Comparison of ENCODE assay signal across 33 cellular contexts in genomic region chr16:80962879-80963278, GRCh38. TPM values are rescaled to one million over a fixed set of nuclear protein-coding genes. Genes with fewer than 3 reads are reported as not detected.
A peak's percentile ranks its signal among the peaks of the same experiment; 100 is the strongest.
DNase-seq lines count a peak whose midpoint lies in the region; ATAC-seq, FAIRE-seq and TF ChIP-seq lines count a peak whose summit lies in the region.
"Had no signal": no experiment of that assay in that cellular context is flagged by ENCODE, and none has a peak within 500 bp of the region (broad histone marks: within the 10 kb centered on the region; RNA-seq: fewer than 3 reads in every experiment).

No MANE protein-coding gene starts in this region.

- H3K4me2 ChIP-seq in HepG2 (ENCODE audit: low read depth, low read length) (no peak overlapping the region), K562 (ENCODE audit: insufficient read depth, low read length) (no peak overlapping the region)
- H3K4me2 ChIP-seq: A549; BLaER1; BLaER1 treated with 17β-estradiol and CSF1 and Interleukin-3, amounts not matched to agents 10 nM and 100 nM had no signal

- H3K4me3 ChIP-seq in HepG2 (replicated peaks in 1 of 3; ENCODE audit: insufficient read depth in 1 of 3, low read depth in 2 of 3, low read length in 3 of 3) (no peak overlapping the region), right lobe of liver (no peak overlapping the region), K562 (no peak overlapping the region)
- H3K4me3 ChIP-seq: A549; BLaER1; BLaER1 treated with 17β-estradiol and CSF1 and Interleukin-3, amounts not matched to agents 10 nM and 100 nM had no signal

- H2AFZ ChIP-seq in HepG2 (ENCODE audit: low read length) (no peak overlapping the region), K562 (ENCODE audit: low read depth, low read length) (no peak overlapping the region)

- no peak for DNase-seq in HepG2 (ENCODE audit: low spot score)
- DNase-seq in right lobe of liver: no peak
- DNase-seq in K562 (ENCODE audit: extremely low read depth in 1 of 4, low spot score in 3 of 4): no peak
- DNase-seq in foreskin melanocyte: peak; percentile 11
- DNase-seq: 8988T; ACHN; AML-193; BE2C; C1 segment of cervical spinal cord; Caco-2; Calu3; CD4-positive, alpha-beta memory T cell; CD4-positive, alpha-beta T cell; CD4-positive, CD25-positive, alpha-beta regulatory T cell; CD8-positive, alpha-beta memory T cell; CD8-positive, alpha-beta T cell; COR-L47; DMS 273 treated with DMSO at 0.1 percent for 48 hours; DMS153; DMS53; DMS79; DMS79 treated with DMSO at 0.1 percent for 48 hours; DND-41; EL had no signal

- no peak overlapping the region for H3K9ac ChIP-seq in HepG2 (ENCODE audit: insufficient read depth, low read depth, low read length)
- no peak overlapping the region for H3K9ac ChIP-seq in K562 (ENCODE audit: insufficient read depth in 1 of 2, low read depth in 2 of 2, low read length in 2 of 2)
- H3K9ac ChIP-seq: BLaER1; BLaER1 treated with 17β-estradiol and CSF1 and Interleukin-3, amounts not matched to agents 10 nM and 100 nM had no signal

- no peaks in the 10 kb centered on the region for H3K9me1 ChIP-seq in K562 (ENCODE audit: control insufficient read depth, insufficient read depth, low read length)

- TF ChIP-seq CTCF in HepG2 (CRISPR knock-in tag; IDR thresholded peaks at IDR 0.05) (no peak), right lobe of liver (IDR thresholded peaks at IDR 0.05) (no peak), K562 (IDR thresholded peaks at IDR 0.05 in 2 of 3, conservative IDR thresholded peaks at IDR 0.05 in 1 of 3; ENCODE audit: insufficient read depth in 2 of 3, low read depth in 1 of 3, low read length in 3 of 3) (no peak)

- in situ Hi-C loops in HepG2 (cut with HindIII; ENCODE audit: extremely low pct_ligation_motif_present, low pct_unique_long_range_greater_than_20kb): no loop called here
- in situ Hi-C loops in K562 (cut with MboI): no loop called here

- no peaks in the 10 kb centered on the region for H3K4me1 ChIP-seq in HepG2 (ENCODE audit: insufficient read depth, low read length)
- no peaks in the 10 kb centered on the region for H3K4me1 ChIP-seq in right lobe of liver
- no peaks in the 10 kb centered on the region for H3K4me1 ChIP-seq in K562 (replicated peaks in 1 of 2; ENCODE audit: control insufficient read depth in 2 of 2, insufficient read depth in 2 of 2, low read length in 2 of 2)
- H3K4me1 ChIP-seq: A549; BE2C; BLaER1; BLaER1 treated with 17β-estradiol and CSF1 and Interleukin-3, amounts not matched to agents 10 nM and 100 nM; Caco-2 had no signal

- H3K27me3 ChIP-seq in HepG2 (ENCODE audit: control insufficient read depth in 1 of 2, insufficient read depth in 2 of 2, low read length in 2 of 2): no peaks in the 10 kb centered on the region
- no peaks in the 10 kb centered on the region for H3K27me3 ChIP-seq in right lobe of liver
- no peaks in the 10 kb centered on the region for H3K27me3 ChIP-seq in K562 (ENCODE audit: control insufficient read depth in 2 of 2, insufficient read depth in 2 of 2, low read length in 2 of 2)
- H3K27me3 ChIP-seq: BE2C; BLaER1; BLaER1 treated with 17β-estradiol and CSF1 and Interleukin-3, amounts not matched to agents 10 nM and 100 nM had no signal

- BruUV-seq in HepG2 (replicated peaks; lab: Mats Ljungman, UMichigan) (no TSS peak), K562 (replicated peaks; lab: Mats Ljungman, UMichigan) (no TSS peak)

- H3K79me2 ChIP-seq in HepG2 (ENCODE audit: insufficient read depth, low read length) (no peaks in the 10 kb centered on the region), K562 (ENCODE audit: control insufficient read depth, insufficient read depth, low read length) (no peaks in the 10 kb centered on the region)

- H4K20me1 ChIP-seq in HepG2 (ENCODE audit: insufficient read depth, low read length) (no peaks in the 10 kb centered on the region), K562 (replicated peaks; ENCODE audit: control insufficient read depth, insufficient read depth, low read length) (no peaks in the 10 kb centered on the region)
- H4K20me1 ChIP-seq: BLaER1; BLaER1 treated with 17β-estradiol and CSF1 and Interleukin-3, amounts not matched to agents 10 nM and 100 nM had no signal

- FAIRE-seq in HepG2 (lab: Jason Lieb, UNC) (no peak), K562 (lab: Jason Lieb, UNC) (no peak)
- FAIRE-seq: A204.1, A549, D721Med had no signal

- H3K9me3 ChIP-seq in HepG2 (ENCODE audit: low read length) (peaks cover 14% of the 10 kb centered on the region), right lobe of liver (no peaks in the 10 kb centered on the region), K562 (replicated peaks; ENCODE audit: control insufficient read depth, insufficient read depth, low read depth, low read length) (peaks cover 3% of the 10 kb centered on the region; the same call in 1 of the 2 replicates)

- TF ChIP-seq POLR2A in HepG2 (IDR thresholded peaks at IDR 0.05; ENCODE audit: insufficient read depth in 1 of 2, low read depth in 2 of 2, low read length in 2 of 2): no peak
- no peak for TF ChIP-seq POLR2A in right lobe of liver (IDR thresholded peaks at IDR 0.05)
- no peak for TF ChIP-seq POLR2A in K562 (conservative IDR thresholded peaks at IDR 0.05)

- no peaks in the 10 kb centered on the region for H3K36me3 ChIP-seq in HepG2 (replicated peaks in 1 of 2; ENCODE audit: control insufficient read depth in 1 of 2, insufficient read depth in 2 of 2, low read length in 2 of 2)
- H3K36me3 ChIP-seq in right lobe of liver: no peaks in the 10 kb centered on the region
- no peaks in the 10 kb centered on the region for H3K36me3 ChIP-seq in K562 (ENCODE audit: control insufficient read depth, insufficient read depth, low read length)
- H3K36me3 ChIP-seq: BE2C, BLaER1 had no signal

- WGBS in HepG2 (ENCODE audit: low lambda C conversion rate): 56% methylated on average over 2 of the region's 2 CpGs
- WGBS in right lobe of liver (ENCODE audit: insufficient coverage, low coverage, low lambda C conversion rate, missing lambda C conversion rate): 83% methylated on average over 2 of the region's 2 CpGs
- 26% methylated on average over 2 of the region's 2 CpGs for WGBS in K562 (ENCODE audit: insufficient coverage, low coverage, missing lambda C conversion rate)

- TF ChIP-seq RAD21 in HepG2 (CRISPR knock-in tag; IDR thresholded peaks at IDR 0.05): no peak
- TF ChIP-seq RAD21 in K562 (CRISPR knock-in tag; conservative IDR thresholded peaks at IDR 0.05 in 1 of 2, IDR thresholded peaks at IDR 0.05 in 1 of 2): no peak

- no peak for TF ChIP-seq EP300 in HepG2 (IDR thresholded peaks at IDR 0.05; ENCODE audit: low read depth in 2 of 2, low read length in 2 of 2)
- no peak for TF ChIP-seq EP300 in HepG2 (CRISPR knock-in tag; IDR thresholded peaks at IDR 0.05; ENCODE audit: borderline replicate concordance)
- TF ChIP-seq EP300 in K562 (IDR thresholded peaks at IDR 0.05; ENCODE audit: low read length): no peak

- ATAC-seq in HepG2 (no peak), right lobe of liver (no peak), K562 (no peak), HG03196 (IDR thresholded peaks at IDR 0.05; ENCODE audit: unreplicated experiment) (no peak), GM19452 (IDR thresholded peaks at IDR 0.05; ENCODE audit: unreplicated experiment) (no peak)
- ATAC-seq: A549; CD8-positive, alpha-beta T cell had no signal

- CTCF ChIA-PET in HepG2 (lab: Yijun Ruan, JAX; ENCODE audit: low intra/inter-chr PET ratio, low total read pairs): no interaction called here
- CTCF ChIA-PET in K562 (lab: Yijun Ruan, JAX; ENCODE audit: low intra/inter-chr PET ratio): no interaction called here

- H3K27ac ChIP-seq in HepG2 (ENCODE audit: extremely low read length, insufficient read depth, low read length) (no peak overlapping the region), right lobe of liver (no peak overlapping the region), K562 (ENCODE audit: extremely low read depth, low read depth, low read length) (no peak overlapping the region)
- H3K27ac ChIP-seq: 22Rv1; A549; BLaER1; BLaER1 treated with 17β-estradiol and CSF1 and Interleukin-3, amounts not matched to agents 10 nM and 100 nM; C4-2B had no signal

- intact Hi-C loops in HepG2 (cut with micrococcal nuclease; ENCODE audit: unreplicated experiment): no loop called here
- intact Hi-C loops in right lobe of liver (cut with DNase I): no loop called here
- intact Hi-C loops in K562 (cut with micrococcal nuclease): no loop called here

- POLR2A ChIA-PET in HepG2 (lab: Yijun Ruan, JAX): no interaction called here
- POLR2A ChIA-PET in K562 (lab: Yijun Ruan, JAX): no interaction called here

RNA-seq across cellular contexts. Expression of gene CMC2, which starts 43.8 kb away (rescaled TPM):
- total RNA-seq in HepG2 (2016; rRNA removed; fragmentation: Illumina TruSeq; extraction: Trizol) (129 and 147 TPM in 2 replicates), right lobe of liver (10 to 100 TPM; 23.5 to 58.3 (median 42.1) TPM), K562 (2014; rRNA removed) (122 and 192 TPM in 2 replicates), K562 (2014; rRNA removed; fragmentation: Illumina TruSeq; extraction: Trizol) (144 and 165 TPM in 2 replicates), K562 (2015; rRNA removed; fragmentation: Illumina TruSeq; extraction: Trizol) (124 and 143 TPM in 2 replicates), K562 (2021) (166 and 189 TPM in 2 replicates)
- total RNA-seq in HepG2 (2016; cell fraction: cytosol; rRNA removed; fragmentation: Illumina TruSeq; extraction: Trizol; ENCODE audit: low read depth): 111 and 171 TPM in 2 replicates
- total RNA-seq in HepG2 (2016; cell fraction: insoluble cytoplasmic fraction; rRNA removed; fragmentation: Illumina TruSeq; extraction: Trizol): 118 and 155 TPM in 2 replicates
- total RNA-seq in HepG2 (2016; cell fraction: membrane; rRNA removed; fragmentation: Illumina TruSeq; extraction: Trizol): 132 and 180 TPM in 2 replicates
- 49.2 and 54.6 TPM in 2 replicates for total RNA-seq in HepG2 (2016; cell fraction: nucleus; rRNA removed; fragmentation: Illumina TruSeq; extraction: Trizol)
- polyA plus RNA-seq in HepG2 (2011; rRNA removed) (92.1 and 116 TPM in 2 replicates), K562 (2011; rRNA removed) (224 and 304 TPM in 2 replicates), K562 (2014; fragmentation: Illumina TruSeq; extraction: Trizol) (172 and 255 TPM in 2 replicates), K562 (2014; fragmentation: Nextera tagmentation; extraction: Ambion mirVana) (100 to 1,000 TPM; 434 to 501 TPM), K562 (2014; rRNA removed) (230 and 250 TPM in 2 replicates)
- 134 and 148 TPM in 2 replicates for polyA plus RNA-seq in HepG2 (2011; cell fraction: cytosol; rRNA removed)
- 22.2 and 24.5 TPM in 2 replicates for polyA plus RNA-seq in HepG2 (2011; cell fraction: nucleus; rRNA removed)
- polyA plus RNA-seq in HepG2 (2012): 81.8 and 85.6 TPM in 2 replicates
- 157 and 235 TPM in 2 replicates for polyA plus RNA-seq in HepG2 (2016; cell fraction: cytosol; fragmentation: Illumina TruSeq; extraction: Trizol; ENCODE audit: low read depth)
- polyA plus RNA-seq in HepG2 (2016; cell fraction: insoluble cytoplasmic fraction; fragmentation: Illumina TruSeq; extraction: Trizol; ENCODE audit: low read depth): 172 and 176 TPM in 2 replicates
- polyA plus RNA-seq in HepG2 (2016; cell fraction: membrane; fragmentation: Illumina TruSeq; extraction: Trizol; ENCODE audit: low read depth): 133 and 179 TPM in 2 replicates
- polyA plus RNA-seq in HepG2 (2016; cell fraction: nucleus; fragmentation: Illumina TruSeq; extraction: Trizol; ENCODE audit: insufficient read depth, low read depth): 86.6 and 97.5 TPM in 2 replicates
- 70.9 and 71.9 TPM in 2 replicates for polyA minus RNA-seq in HepG2 (2011; rRNA and poly(A)+ RNA removed; ENCODE audit: low replicate concordance)
- polyA minus RNA-seq in HepG2 (2011; cell fraction: cytosol; rRNA and poly(A)+ RNA removed): 19.8 and 22.3 TPM in 2 replicates
- polyA minus RNA-seq in HepG2 (2011; cell fraction: nucleus; rRNA and poly(A)+ RNA removed): 35.4 and 68.6 TPM in 2 replicates
- 47.9 and 97.0 TPM in 2 replicates for total RNA-seq in K562 (2011; cell fraction: chromatin; rRNA removed; ENCODE audit: low replicate concordance)
- 47.9 and 67.9 TPM in 2 replicates for total RNA-seq in K562 (2011; cell fraction: nucleolus; rRNA removed)
- total RNA-seq in K562 (2011; cell fraction: nucleoplasm; rRNA removed): 50.2 and 70.3 TPM in 2 replicates
- 185 and 294 TPM in 2 replicates for polyA plus RNA-seq in K562 (2011; cell fraction: cytosol; rRNA removed)
- polyA plus RNA-seq in K562 (2011; cell fraction: nucleus; rRNA removed): 100 and 142 TPM in 2 replicates
- polyA plus RNA-seq in K562 (2012): 144 and 242 TPM in 2 replicates
- polyA minus RNA-seq in K562 (2011; rRNA and poly(A)+ RNA removed): 73.7 and 81.3 TPM in 2 replicates
- polyA minus RNA-seq in K562 (2011; cell fraction: cytosol; rRNA and poly(A)+ RNA removed): 37.5 and 45.1 TPM in 2 replicates
- 59.8 and 62.9 TPM in 2 replicates for polyA minus RNA-seq in K562 (2011; cell fraction: nucleus; rRNA and poly(A)+ RNA removed)

RNA-seq across cellular contexts. Expression of gene CENPN, which starts 44.1 kb away (rescaled TPM):
- 129 and 193 TPM in 2 replicates for total RNA-seq in HepG2 (2016; rRNA removed; fragmentation: Illumina TruSeq; extraction: Trizol)
- 98.3 and 119 TPM in 2 replicates for total RNA-seq in HepG2 (2016; cell fraction: cytosol; rRNA removed; fragmentation: Illumina TruSeq; extraction: Trizol; ENCODE audit: low read depth)
- total RNA-seq in HepG2 (2016; cell fraction: insoluble cytoplasmic fraction; rRNA removed; fragmentation: Illumina TruSeq; extraction: Trizol): 133 and 185 TPM in 2 replicates
- 180 and 185 TPM in 2 replicates for total RNA-seq in HepG2 (2016; cell fraction: membrane; rRNA removed; fragmentation: Illumina TruSeq; extraction: Trizol)
- total RNA-seq in HepG2 (2016; cell fraction: nucleus; rRNA removed; fragmentation: Illumina TruSeq; extraction: Trizol): 46.2 and 59.6 TPM in 2 replicates
- 17.3 and 29.7 TPM in 2 replicates for polyA plus RNA-seq in HepG2 (2011; rRNA removed)
- polyA plus RNA-seq in HepG2 (2011; cell fraction: cytosol; rRNA removed): 15.2 and 17.8 TPM in 2 replicates
- polyA plus RNA-seq in HepG2 (2011; cell fraction: nucleus; rRNA removed): 8.3 and 10.1 TPM in 2 replicates
- polyA plus RNA-seq in HepG2 (2012): 46.5 and 70.0 TPM in 2 replicates
- 113 and 120 TPM in 2 replicates for polyA plus RNA-seq in HepG2 (2016; cell fraction: cytosol; fragmentation: Illumina TruSeq; extraction: Trizol; ENCODE audit: low read depth)
- polyA plus RNA-seq in HepG2 (2016; cell fraction: insoluble cytoplasmic fraction; fragmentation: Illumina TruSeq; extraction: Trizol; ENCODE audit: low read depth): 123 and 135 TPM in 2 replicates
- polyA plus RNA-seq in HepG2 (2016; cell fraction: membrane; fragmentation: Illumina TruSeq; extraction: Trizol; ENCODE audit: low read depth): 123 and 146 TPM in 2 replicates
- 40.0 and 50.9 TPM in 2 replicates for polyA plus RNA-seq in HepG2 (2016; cell fraction: nucleus; fragmentation: Illumina TruSeq; extraction: Trizol; ENCODE audit: insufficient read depth, low read depth)
- 17.1 and 164 TPM in 2 replicates for polyA minus RNA-seq in HepG2 (2011; rRNA and poly(A)+ RNA removed; ENCODE audit: low replicate concordance)
- 14.1 and 16.1 TPM in 2 replicates for polyA minus RNA-seq in HepG2 (2011; cell fraction: cytosol; rRNA and poly(A)+ RNA removed)
- polyA minus RNA-seq in HepG2 (2011; cell fraction: nucleus; rRNA and poly(A)+ RNA removed): 17.9 and 25.4 TPM in 2 replicates
- 10 to 100 TPM in 1 of 6 experiments, 1 to 10 TPM in 5; 6.6 to 11.4 (median 7.9) TPM for total RNA-seq in right lobe of liver
- total RNA-seq in K562 (2011; cell fraction: chromatin; rRNA removed; ENCODE audit: low replicate concordance): 44.6 and 60.6 TPM in 2 replicates
- total RNA-seq in K562 (2011; cell fraction: nucleolus; rRNA removed): 31.3 and 39.4 TPM in 2 replicates
- 28.4 and 36.6 TPM in 2 replicates for total RNA-seq in K562 (2011; cell fraction: nucleoplasm; rRNA removed)
- 64.6 and 140 TPM in 2 replicates for total RNA-seq in K562 (2014; rRNA removed)
- 161 and 186 TPM in 2 replicates for total RNA-seq in K562 (2014; rRNA removed; fragmentation: Illumina TruSeq; extraction: Trizol)
- total RNA-seq in K562 (2015; rRNA removed; fragmentation: Illumina TruSeq; extraction: Trizol): 103 and 106 TPM in 2 replicates
- 87.6 and 92.3 TPM in 2 replicates for total RNA-seq in K562 (2021)
- polyA plus RNA-seq in K562 (2011; rRNA removed): 95.8 and 123 TPM in 2 replicates
- polyA plus RNA-seq in K562 (2011; cell fraction: cytosol; rRNA removed): 36.0 and 53.1 TPM in 2 replicates
- polyA plus RNA-seq in K562 (2011; cell fraction: nucleus; rRNA removed): 27.2 and 47.1 TPM in 2 replicates
- 92.4 and 304 TPM in 2 replicates for polyA plus RNA-seq in K562 (2012)
- polyA plus RNA-seq in K562 (2014; fragmentation: Illumina TruSeq; extraction: Trizol): 140 and 158 TPM in 2 replicates
- 100 to 1,000 TPM; 343 to 384 TPM for polyA plus RNA-seq in K562 (2014; fragmentation: Nextera tagmentation; extraction: Ambion mirVana)
- 209 and 279 TPM in 2 replicates for polyA plus RNA-seq in K562 (2014; rRNA removed)
- polyA minus RNA-seq in K562 (2011; rRNA and poly(A)+ RNA removed): 92.7 and 93.9 TPM in 2 replicates
- 42.0 and 48.2 TPM in 2 replicates for polyA minus RNA-seq in K562 (2011; cell fraction: cytosol; rRNA and poly(A)+ RNA removed)
- polyA minus RNA-seq in K562 (2011; cell fraction: nucleus; rRNA and poly(A)+ RNA removed): 28.3 and 30.8 TPM in 2 replicates

Comparison
In these comparisons a context has a peak if more than half of its experiments do, and no peak if none do; other contexts are left out.
1. Of the 241 proteins assayed by ChIP-seq in both HepG2 and K562: peak only in HepG2: none; only in K562: ADNP and KDM1A; in both: none; in neither: 239.